Comparison of ENCODE assay signal across 23 cellular contexts in genomic region chr9:134517069-134517680, GRCh38.
"Had no signal": no experiment of that assay in that cellular context is flagged by ENCODE, and none has a peak within 500 bp of the region (broad histone marks: within the 10 kb centered on the region; RNA-seq: fewer than 3 reads in every experiment).

No MANE protein-coding gene starts in this region.

- H3K27me3 ChIP-seq: foreskin keratinocyte, sigmoid colon, testis had no signal

- H3K9me3 ChIP-seq: left lung, sigmoid colon, testis had no signal

- H3K27ac Mint-ChIP-seq: activated CD8-positive, alpha-beta T cell treated with anti-CD3 and anti-CD28 coated beads, Interleukin-2, amount 10 ng/mL, durations not matched to agents 7 days and 5 days; activated naive CD4-positive, alpha-beta T cell treated with anti-CD3 and anti-CD28 coated beads, Interleukin-2, amount 50 U/mL, for 72 hours; activated T-cell treated with anti-CD3 and anti-CD28 coated beads, Interleukin-2, amount 50 U/mL, for 24 hours; activated T-helper 17 cell treated with anti-CD3 and anti-CD28 coated beads, Interleukin-2, amount 50 U/mL, for 72 hours; dendritic cell treated with granulocyte-macrophage colony-stimulating factor and Interleukin-4, amounts not matched to agents 40 ng/mL and 50 ng/mL, for 4 days; progenitor cell of endocrine pancreas; stimulated activated naive B cell treated with anti-CD40 and anti-IgM and Interleukin-4, amounts not matched to agents 10 μg/mL and 1 μg/mL and 100 μg/mL, for 72 hours; T-cell; T-helper 2 cell treated with Interferon-gamma antibody and Interleukin-4, amounts not matched to agents 5 μg/mL and 100 μg/mL, for 36 hours had no signal

- H3K36me3 Mint-ChIP-seq: activated naive CD4-positive, alpha-beta T cell treated with anti-CD3 and anti-CD28 coated beads, Interleukin-2, amount 50 U/mL, for 72 hours had no signal

- H3K4me1 Mint-ChIP-seq: activated T-helper 17 cell treated with anti-CD3 and anti-CD28 coated beads, Interleukin-2, amount 50 U/mL, for 72 hours; stimulated activated naive B cell treated with anti-CD40 and anti-IgM and Interleukin-4, amounts not matched to agents 10 μg/mL and 1 μg/mL and 100 μg/mL, for 72 hours; T-cell had no signal

- H3K9me3 Mint-ChIP-seq: activated naive CD4-positive, alpha-beta T cell treated with anti-CD3 and anti-CD28 coated beads, Interleukin-2, amount 50 U/mL, for 72 hours; activated T-cell treated with anti-CD3 and anti-CD28 coated beads, Interleukin-2, amount 50 U/mL, for 24 hours; activated T-helper 17 cell treated with anti-CD3 and anti-CD28 coated beads, Interleukin-2, amount 50 U/mL, for 72 hours; T-helper 2 cell treated with Interferon-gamma antibody and Interleukin-4, amounts not matched to agents 5 μg/mL and 100 μg/mL, for 36 hours had no signal

- H3K27ac ChIP-seq: foreskin keratinocyte, left lung, sigmoid colon, testis, WERI-Rb-1 had no signal

- H3K4me1 ChIP-seq: foreskin keratinocyte, left lung, sigmoid colon, testis had no signal

- H3K4me3 ChIP-seq: left lung, sigmoid colon, smooth muscle cell, testis had no signal

- DNase-seq: activated CD4-positive, alpha-beta T cell treated with anti-CD3 and anti-CD28 coated beads, Interleukin-2, amount 50 U/mL, for 1 hour; activated CD4-positive, CD25-positive, alpha-beta regulatory T cell treated with anti-CD3 and anti-CD28 coated beads, Interleukin-2, amount 50 U/mL, for 72 hours; activated CD8-positive, alpha-beta T cell treated with anti-CD3 and anti-CD28 coated beads, Interleukin-2, amount 10 ng/mL, durations not matched to agents 7 days and 5 days; activated T-cell treated with anti-CD3 and anti-CD28 coated beads, Interleukin-2, amount 50 U/mL, for 24 hours; effector CD4-positive, alpha-beta T cell; foreskin keratinocyte; mammary epithelial cell; retina; sigmoid colon; stimulated activated CD4-positive, alpha-beta T cell treated with anti-CD3 and anti-CD28 coated beads, Interleukin-2, amount 100 ng/mL, for 48 hours; stimulated activated naive B cell treated with anti-CD40 and anti-IgM and Interleukin-4, amounts not matched to agents 10 μg/mL and 1 μg/mL and 100 μg/mL, for 72 hours; testis; trophoblast cell; WERI-Rb-1 had no signal

- H3K4me3 Mint-ChIP-seq: activated CD8-positive, alpha-beta T cell treated with anti-CD3 and anti-CD28 coated beads, Interleukin-2, amount 10 ng/mL, durations not matched to agents 7 days and 5 days; activated T-cell treated with anti-CD3 and anti-CD28 coated beads, Interleukin-2, amount 50 U/mL, for 24 hours; activated T-helper 17 cell treated with anti-CD3 and anti-CD28 coated beads, Interleukin-2, amount 50 U/mL, for 72 hours; brain; dendritic cell treated with granulocyte-macrophage colony-stimulating factor and Interleukin-4, amounts not matched to agents 40 ng/mL and 50 ng/mL, for 4 days; stimulated activated naive B cell treated with anti-CD40 and anti-IgM and Interleukin-4, amounts not matched to agents 10 μg/mL and 1 μg/mL and 100 μg/mL, for 72 hours; T-cell; T-helper 2 cell treated with Interferon-gamma antibody and Interleukin-4, amounts not matched to agents 5 μg/mL and 100 μg/mL, for 36 hours had no signal

- H3K36me3 ChIP-seq: left lung, sigmoid colon, WERI-Rb-1 had no signal
